In the genomic region with DNA sequence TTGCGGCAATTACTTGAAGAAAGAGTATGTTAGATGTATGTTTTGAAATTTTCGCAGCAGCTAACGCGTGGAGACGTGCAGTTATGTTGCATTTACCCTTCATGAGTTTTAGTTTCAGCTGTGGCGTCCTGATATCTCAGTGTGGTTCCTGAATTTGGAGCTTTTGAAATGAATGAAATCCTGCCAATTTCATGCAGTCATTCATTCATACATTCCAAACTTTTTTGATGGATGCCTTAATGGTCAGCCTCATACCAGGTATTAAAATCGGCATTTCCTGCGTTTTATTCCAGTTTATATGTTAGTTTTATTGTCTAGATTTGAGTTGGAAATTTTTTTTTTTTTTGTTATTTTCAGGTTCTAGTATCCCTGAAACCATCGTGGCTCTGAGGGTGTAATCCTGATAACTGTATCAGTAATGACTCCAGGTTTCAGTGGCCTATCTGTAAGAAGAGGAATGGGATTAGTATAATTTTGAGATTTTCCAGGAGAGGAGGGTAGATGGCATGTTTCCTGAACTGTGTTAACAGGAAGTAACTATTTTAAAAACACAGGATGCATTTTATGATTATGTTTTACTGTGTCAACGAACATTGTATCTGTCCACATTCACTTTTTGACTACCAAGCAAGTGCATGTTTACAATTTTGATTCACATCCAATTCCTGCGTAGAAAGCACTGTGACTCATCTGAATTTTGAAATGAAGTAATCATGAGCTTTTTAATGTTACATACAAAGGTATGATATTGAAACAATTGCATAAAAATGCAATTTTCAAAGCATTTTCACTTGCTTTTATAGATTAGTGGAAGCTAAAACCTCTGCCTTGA, we compare ENCODE assay signal across 8 cellular contexts. TPM values are rescaled to one million over a fixed set of nuclear protein-coding genes. Genes with fewer than 3 reads are reported as not detected.
A peak's percentile ranks its signal among the peaks of the same experiment; 100 is the strongest.
DNase-seq lines count a peak whose midpoint lies in the region; ATAC-seq lines count a peak whose summit lies in the region.

No MANE protein-coding gene starts in this region.

- H3K4me3 Mint-ChIP-seq in CD4-positive, CD25-positive, alpha-beta regulatory T cell, result peak overlapping the region; percentile 94 to 99 (median 96)
- peak overlapping the region; percentile 95 for H3K4me3 Mint-ChIP-seq in activated naive CD8-positive, alpha-beta T cell
- H3K4me3 Mint-ChIP-seq in stimulated activated naive B cell treated with anti-CD40 and anti-IgM and Interleukin-4, amounts not matched to agents 10 μg/mL and 1 μg/mL and 100 μg/mL, for 72 hours, result peak overlapping the region; percentile 90 to 91

- H3K27ac Mint-ChIP-seq in CD4-positive, CD25-positive, alpha-beta regulatory T cell, result peak overlapping the region; percentile 88 to 91 (median 89)
- H3K27ac Mint-ChIP-seq in activated naive CD8-positive, alpha-beta T cell, result peak overlapping the region; percentile 87
- H3K27ac Mint-ChIP-seq in stimulated activated naive B cell treated with anti-CD40 and anti-IgM and Interleukin-4, amounts not matched to agents 10 μg/mL and 1 μg/mL and 100 μg/mL, for 72 hours, result peak overlapping the region; percentile 74

- no peaks in the 10 kb centered on the region for H3K9me3 ChIP-seq in CD4-positive, CD25-positive, alpha-beta regulatory T cell (ENCODE audit: control insufficient read depth in 2 of 2, low read length in 2 of 2)
- H3K9me3 ChIP-seq in iPS-18a (ENCODE audit: control insufficient read depth, low read depth, low read length), result no peaks in the 10 kb centered on the region

- H3K4me3 ChIP-seq in CD4-positive, CD25-positive, alpha-beta regulatory T cell (ENCODE audit: low read depth, low read length), result peak overlapping the region; percentile 95
- H3K4me3 ChIP-seq in iPS-18a (ENCODE audit: low read length), result peak overlapping the region; percentile 89

- ATAC-seq in CD4-positive, CD25-positive, alpha-beta regulatory T cell (ENCODE audit: low read depth in 2 of 2), result peak; percentile 3
- ATAC-seq in HG02981 (IDR thresholded peaks at IDR 0.05; ENCODE audit: unreplicated experiment) (peak; percentile 3), HG02588 (IDR thresholded peaks at IDR 0.05; ENCODE audit: unreplicated experiment) (no peak)
- ATAC-seq in stimulated activated naive B cell treated with anti-CD40 and anti-IgM and Interleukin-4, amounts not matched to agents 10 μg/mL and 1 μg/mL and 100 μg/mL, for 72 hours (replicated peaks), result no peak

- peak in 2 of 3 donors; percentile 4 to 56 for DNase-seq in CD4-positive, CD25-positive, alpha-beta regulatory T cell
- DNase-seq in stimulated activated naive B cell treated with anti-CD40 and anti-IgM and Interleukin-4, amounts not matched to agents 10 μg/mL and 1 μg/mL and 100 μg/mL, for 72 hours, result no peak
- DNase-seq in posterior cingulate gyrus, result no peak
- no peak for DNase-seq in stimulated activated CD4-positive, alpha-beta T cell treated with anti-CD3 and anti-CD28 coated beads, Interleukin-4, amount 100 ng/mL, for 4 hours

- no peaks in the 10 kb centered on the region for H3K9me3 Mint-ChIP-seq in CD4-positive, CD25-positive, alpha-beta regulatory T cell
- H3K9me3 Mint-ChIP-seq in activated naive CD8-positive, alpha-beta T cell (ENCODE audit: low read depth), result no peaks in the 10 kb centered on the region
- H3K9me3 Mint-ChIP-seq in stimulated activated naive B cell treated with anti-CD40 and anti-IgM and Interleukin-4, amounts not matched to agents 10 μg/mL and 1 μg/mL and 100 μg/mL, for 72 hours, result no peaks in the 10 kb centered on the region

- no peaks in the 10 kb centered on the region for H3K27me3 ChIP-seq in CD4-positive, CD25-positive, alpha-beta regulatory T cell (ENCODE audit: control insufficient read depth, insufficient read depth, low read length)
- no peaks in the 10 kb centered on the region for H3K27me3 ChIP-seq in iPS-18a (ENCODE audit: control insufficient read depth, insufficient read depth, low read length)

- H3K36me3 ChIP-seq in CD4-positive, CD25-positive, alpha-beta regulatory T cell (ENCODE audit: control insufficient read depth, insufficient read depth, low read length), result no peaks in the 10 kb centered on the region
- H3K36me3 ChIP-seq in iPS-18a (ENCODE audit: control insufficient read depth, low read depth, low read length), result no peaks in the 10 kb centered on the region

- no peaks in the 10 kb centered on the region for H3K27me3 Mint-ChIP-seq in CD4-positive, CD25-positive, alpha-beta regulatory T cell
- no peaks in the 10 kb centered on the region for H3K27me3 Mint-ChIP-seq in activated naive CD8-positive, alpha-beta T cell
- no peaks in the 10 kb centered on the region for H3K27me3 Mint-ChIP-seq in stimulated activated naive B cell treated with anti-CD40 and anti-IgM and Interleukin-4, amounts not matched to agents 10 μg/mL and 1 μg/mL and 100 μg/mL, for 72 hours

- intact Hi-C loops in posterior cingulate gyrus (cut with DNase I), result loop anchor here (5.0 kb wide), 1 partner anchor 63 kb away; a partner anchor contains a TSS

- peaks cover 13 to 28% (median 17%) of the 10 kb centered on the region in 4 donors for H3K4me1 Mint-ChIP-seq in CD4-positive, CD25-positive, alpha-beta regulatory T cell
- peaks cover 30% of the 10 kb centered on the region for H3K4me1 Mint-ChIP-seq in activated naive CD8-positive, alpha-beta T cell (ENCODE audit: low read depth)
- H3K4me1 Mint-ChIP-seq in stimulated activated naive B cell treated with anti-CD40 and anti-IgM and Interleukin-4, amounts not matched to agents 10 μg/mL and 1 μg/mL and 100 μg/mL, for 72 hours, result peaks cover 8 to 16% of the 10 kb centered on the region in 2 donors

- H3K36me3 Mint-ChIP-seq in CD4-positive, CD25-positive, alpha-beta regulatory T cell, result no peaks in the 10 kb centered on the region
- H3K36me3 Mint-ChIP-seq in activated naive CD8-positive, alpha-beta T cell, result no peaks in the 10 kb centered on the region
- no peaks in the 10 kb centered on the region for H3K36me3 Mint-ChIP-seq in stimulated activated naive B cell treated with anti-CD40 and anti-IgM and Interleukin-4, amounts not matched to agents 10 μg/mL and 1 μg/mL and 100 μg/mL, for 72 hours

- H3K27ac ChIP-seq in CD4-positive, CD25-positive, alpha-beta regulatory T cell (ENCODE audit: insufficient read depth, low read length, poor library complexity, severe bottlenecking), result peak overlapping the region; percentile 74
- peak overlapping the region; percentile 68 for H3K27ac ChIP-seq in iPS-18a (ENCODE audit: low read length)

- peaks cover 21% of the 10 kb centered on the region for H3K4me1 ChIP-seq in CD4-positive, CD25-positive, alpha-beta regulatory T cell (ENCODE audit: control insufficient read depth, insufficient read depth, low read length, poor library complexity, severe bottlenecking)
- H3K4me1 ChIP-seq in iPS-18a (ENCODE audit: control insufficient read depth, low read depth, low read length), result peaks cover 15% of the 10 kb centered on the region

- H3K9ac ChIP-seq in iPS-18a (ENCODE audit: low read length), result peak overlapping the region; percentile 84

RNA-seq across cellular contexts. Expression of a gene that starts 1.0 kb away (rescaled TPM):
- 19.6 TPM for total RNA-seq in CD4-positive, CD25-positive, alpha-beta regulatory T cell
- 10 to 100 TPM in 3 of 4 donors, 1 to 10 TPM in 1; 9.0 to 17.2 (median 12.3) TPM for polyA plus RNA-seq in CD4-positive, CD25-positive, alpha-beta regulatory T cell

Comparison
In these comparisons a context has a peak if more than half of its experiments do, and no peak if none do; other contexts are left out.
1. ATAC-seq: peak in CD4-positive, CD25-positive, alpha-beta regulatory T cell (2 of 2) and HG02981 (single experiment); none in stimulated activated naive B cell treated with anti-CD40 and anti-IgM and Interleukin-4, amounts not matched to agents 10 μg/mL and 1 μg/mL and 100 μg/mL, for 72 hours (0 of 2) and HG02588 (single experiment).
2. DNase-seq: peak in CD4-positive, CD25-positive, alpha-beta regulatory T cell (2 of 3); none in stimulated activated naive B cell treated with anti-CD40 and anti-IgM and Interleukin-4, amounts not matched to agents 10 μg/mL and 1 μg/mL and 100 μg/mL, for 72 hours (single experiment), posterior cingulate gyrus (0 of 10) and stimulated activated CD4-positive, alpha-beta T cell treated with anti-CD3 and anti-CD28 coated beads, Interleukin-4, amount 100 ng/mL, for 4 hours (0 of 2).
3. Peak in every context shown above with its lines, with median percentiles within 50 percentile points of each other: H3K27ac Mint-ChIP-seq and H3K4me3 Mint-ChIP-seq.